Comparison of ENCODE assay signal across 13 cellular contexts in genomic region chr14:68921666-68922065, GRCh38. TPM values are rescaled to one million over a fixed set of nuclear protein-coding genes. Genes with fewer than 3 reads are reported as not detected.
DNase-seq lines count a peak whose midpoint lies in the region; ATAC-seq, FAIRE-seq and TF ChIP-seq lines count a peak whose summit lies in the region.
"Had no signal": no experiment of that assay in that cellular context is flagged by ENCODE, and none has a peak within 500 bp of the region (broad histone marks: within the 10 kb centered on the region; RNA-seq: fewer than 3 reads in every experiment).

No MANE protein-coding gene starts in this region.

- no peaks in the 10 kb centered on the region for H3K23me2 ChIP-seq in H9 (ENCODE audit: insufficient read length, low read depth, low read length, poor library complexity, severe bottlenecking)

- peak; percentile 32; the same call in 2 of the 3 replicates for TF ChIP-seq CTCF in H9 (conservative IDR thresholded peaks at IDR 0.05)
- TF ChIP-seq CTCF in astrocyte (IDR thresholded peaks at IDR 0.05; ENCODE audit: insufficient read depth, low read depth, low read length), result no peak
- TF ChIP-seq CTCF in right atrium auricular region (IDR thresholded peaks at IDR 0.05), result no peak

- H3K23ac ChIP-seq in H9 (ENCODE audit: insufficient read length, low read depth, low read length), result no peak overlapping the region

- no peak overlapping the region for H2AFZ ChIP-seq in H9 (ENCODE audit: low read length)
- H2AFZ ChIP-seq in astrocyte (ENCODE audit: low read depth, low read length), result no peak overlapping the region

- H3K14ac ChIP-seq in H9 (ENCODE audit: insufficient read depth, low read length), result no peak overlapping the region

- H2BK20ac ChIP-seq in H9 (ENCODE audit: low read depth, low read length, poor library complexity, severe bottlenecking), result no peak overlapping the region

- no peak overlapping the region for H3K18ac ChIP-seq in H9 (ENCODE audit: insufficient read length, low read depth, low read length)

- H3K36me3 Mint-ChIP-seq in H9 (ENCODE audit: insufficient read depth in 1 of 3, low read depth in 3 of 3) (peaks cover 57 to 81% (median 79%) of the 10 kb centered on the region in 3 experiments), astrocyte (ENCODE audit: low read depth, unreplicated experiment) (peaks cover 43% of the 10 kb centered on the region)

- no peak overlapping the region for H3K4me3 ChIP-seq in astrocyte (ENCODE audit: insufficient read depth, low read depth, low read length)
- no peak overlapping the region for H3K4me3 ChIP-seq in right atrium auricular region
- H3K4me3 ChIP-seq in rectal smooth muscle tissue (ENCODE audit: low read length), result no peak overlapping the region
- H3K4me3 ChIP-seq: dorsolateral prefrontal cortex had no signal

- H4K5ac ChIP-seq in H9 (ENCODE audit: insufficient read length, low read depth, low read length), result no peak overlapping the region

- H3K4me1 Mint-ChIP-seq in H9 (peaks cover 44 to 48% of the 10 kb centered on the region in 2 experiments), astrocyte (ENCODE audit: low read depth, unreplicated experiment) (peaks cover 88% of the 10 kb centered on the region)
- H3K4me1 Mint-ChIP-seq: stimulated activated naive B cell treated with anti-CD40 and anti-IgM and Interleukin-4, amounts not matched to agents 10 μg/mL and 1 μg/mL and 100 μg/mL, for 72 hours had no signal

- H3K79me2 ChIP-seq in H9 (ENCODE audit: insufficient read depth, low read length) (peaks cover 5% of the 10 kb centered on the region; the same call in 1 of the 2 replicates), astrocyte (ENCODE audit: insufficient read depth, low read length) (peaks cover 99% of the 10 kb centered on the region)

- no peak overlapping the region for H2AK5ac ChIP-seq in H9 (ENCODE audit: insufficient read length, low read length)

- no peak overlapping the region for H3K4ac ChIP-seq in H9 (ENCODE audit: low read depth, low read length)

- H3K4me1 ChIP-seq in H9 (ENCODE audit: insufficient read depth, low read length), result peaks cover 5% of the 10 kb centered on the region; the same call in 1 of the 2 replicates
- peaks cover 22% of the 10 kb centered on the region for H3K4me1 ChIP-seq in astrocyte (ENCODE audit: insufficient read depth, low read length)
- H3K4me1 ChIP-seq in right atrium auricular region, result peaks cover 0 to 34% of the 10 kb centered on the region in 2 donors
- peaks cover 55% of the 10 kb centered on the region for H3K4me1 ChIP-seq in rectal smooth muscle tissue (ENCODE audit: control insufficient read depth, insufficient read depth, low read length)
- H3K4me1 ChIP-seq: foreskin keratinocyte had no signal

- no peak overlapping the region for H2BK12ac ChIP-seq in H9 (ENCODE audit: insufficient read length, low read depth, low read length)

- H3K56ac ChIP-seq in H9 (ENCODE audit: insufficient read length, low read depth, low read length), result no peak overlapping the region

- H3K9me3 ChIP-seq in H9 (ENCODE audit: control insufficient read depth, low read depth, low read length) (no peaks in the 10 kb centered on the region), astrocyte (ENCODE audit: insufficient read depth, low read depth, low read length) (no peaks in the 10 kb centered on the region), right atrium auricular region (no peaks in the 10 kb centered on the region)

- H4K20me1 ChIP-seq in H9 (ENCODE audit: control insufficient read depth, insufficient read depth, insufficient read length), result no peaks in the 10 kb centered on the region
- peaks cover 97% of the 10 kb centered on the region for H4K20me1 ChIP-seq in astrocyte (ENCODE audit: insufficient read depth, low read length)

- H4K8ac ChIP-seq in H9 (replicated peaks; ENCODE audit: insufficient read length, low read depth, low read length), result no peak overlapping the region

- no peaks in the 10 kb centered on the region for H3K27me3 Mint-ChIP-seq in H9 (ENCODE audit: low read depth)
- H3K27me3 Mint-ChIP-seq in astrocyte (ENCODE audit: low read depth, unreplicated experiment), result no peaks in the 10 kb centered on the region

- FAIRE-seq in astrocyte (lab: Jason Lieb, UNC), result no peak

- no peak overlapping the region for H4K91ac ChIP-seq in H9 (ENCODE audit: insufficient read length, low read depth, low read length)

- H2BK15ac ChIP-seq in H9 (ENCODE audit: low read depth, low read length), result no peak overlapping the region

- H3K36me3 ChIP-seq in astrocyte (ENCODE audit: insufficient read depth, low read length) (peaks cover 89% of the 10 kb centered on the region), right atrium auricular region (peaks cover 69% of the 10 kb centered on the region), rectal smooth muscle tissue (ENCODE audit: control insufficient read depth, insufficient read depth, low read length) (peaks cover 16% of the 10 kb centered on the region)

- no peaks in the 10 kb centered on the region for H3K27me3 ChIP-seq in H9 (ENCODE audit: insufficient read depth, low read length)
- H3K27me3 ChIP-seq in astrocyte (ENCODE audit: insufficient read depth, low read length), result no peaks in the 10 kb centered on the region
- H3K27me3 ChIP-seq in right atrium auricular region, result no peaks in the 10 kb centered on the region
- no peaks in the 10 kb centered on the region for H3K27me3 ChIP-seq in rectal smooth muscle tissue (ENCODE audit: control insufficient read depth, insufficient read depth, low read length)
- H3K27me3 ChIP-seq: foreskin keratinocyte had no signal

- no peak overlapping the region for H3T11ph ChIP-seq in H9 (ENCODE audit: low read length)

- peaks cover 8% of the 10 kb centered on the region for H3K79me1 ChIP-seq in H9 (ENCODE audit: insufficient read depth, low read depth, low read length, poor library complexity, severe bottlenecking)

- H2BK5ac ChIP-seq in H9 (ENCODE audit: insufficient read length, low read length), result no peak overlapping the region

- no peak overlapping the region for H3K4me3 Mint-ChIP-seq in H9
- H3K4me3 Mint-ChIP-seq in astrocyte (ENCODE audit: unreplicated experiment), result peak overlapping the region; percentile 46
- H3K4me3 Mint-ChIP-seq: stimulated activated naive B cell treated with anti-CD40 and anti-IgM and Interleukin-4, amounts not matched to agents 10 μg/mL and 1 μg/mL and 100 μg/mL, for 72 hours had no signal

- DNase-seq in H9 (no peak), astrocyte (ENCODE audit: low read depth) (no peak), right atrium auricular region (ENCODE audit: low spot score) (no peak), NCI-H510A treated with DMSO at 0.1 percent for 48 hours (lab: John Stamatoyannopoulos, UW) (no peak)
- DNase-seq: activated CD8-positive, alpha-beta memory T cell treated with anti-CD3 and anti-CD28 coated beads, Interleukin-2, amount 50 U/mL, for 48 hours; dorsolateral prefrontal cortex; foreskin keratinocyte; NCI-H1092; stimulated activated naive B cell treated with anti-CD40 and anti-IgM and Interleukin-4, amounts not matched to agents 10 μg/mL and 1 μg/mL and 100 μg/mL, for 72 hours had no signal

- H3K27ac ChIP-seq in H9 (ENCODE audit: insufficient read length, low read depth, low read length), result no peak overlapping the region
- no peak overlapping the region for H3K27ac ChIP-seq in astrocyte (ENCODE audit: low read depth, low read length)
- peak overlapping the region; percentile 66 to 79 for H3K27ac ChIP-seq in right atrium auricular region
- peak overlapping the region; percentile 87 for H3K27ac ChIP-seq in rectal smooth muscle tissue (ENCODE audit: low read depth, low read length)
- H3K27ac ChIP-seq: foreskin keratinocyte, VCaP had no signal

- no peak overlapping the region for H2BK120ac ChIP-seq in H9 (ENCODE audit: low read depth, low read length, poor library complexity, severe bottlenecking)

- H3K4me2 ChIP-seq in H9 (ENCODE audit: insufficient read depth, insufficient read length, low read length) (no peak overlapping the region), astrocyte (ENCODE audit: low read length) (no peak overlapping the region)

- no peak for ATAC-seq in GM21515 (IDR thresholded peaks at IDR 0.05; ENCODE audit: unreplicated experiment)
- ATAC-seq in HG02763 (IDR thresholded peaks at IDR 0.05; ENCODE audit: unreplicated experiment), result no peak
- ATAC-seq: foreskin keratinocyte; stimulated activated naive B cell treated with anti-CD40 and anti-IgM and Interleukin-4, amounts not matched to agents 10 μg/mL and 1 μg/mL and 100 μg/mL, for 72 hours had no signal

- H3K9me3 Mint-ChIP-seq in H9, result 0 out of 5 replicates have a peak, but pooled peaks cover 0 to 3% of the 10 kb centered on the region in 2 experiments
- H3K9me3 Mint-ChIP-seq in astrocyte (ENCODE audit: unreplicated experiment), result no peaks in the 10 kb centered on the region

- H3K27ac Mint-ChIP-seq in H9 (no peak overlapping the region; a peak in 1 of 7 replicates), astrocyte (ENCODE audit: unreplicated experiment) (peak overlapping the region; percentile 58)
- H3K27ac Mint-ChIP-seq: stimulated activated naive B cell treated with anti-CD40 and anti-IgM and Interleukin-4, amounts not matched to agents 10 μg/mL and 1 μg/mL and 100 μg/mL, for 72 hours had no signal

- no peak overlapping the region for H3K9ac ChIP-seq in H9 (ENCODE audit: extremely low read depth, insufficient read length, low read length)
- H3K9ac ChIP-seq in astrocyte (ENCODE audit: low read length), result peak overlapping the region; percentile 5
- no peak overlapping the region for H3K9ac ChIP-seq in rectal smooth muscle tissue (ENCODE audit: low read length)

RNA-seq across cellular contexts. Expression of gene ACTN1, which starts 57.4 kb away (rescaled TPM):
- total RNA-seq in H9 (2021), result 218 and 219 TPM in 2 replicates
- total RNA-seq in astrocyte, result 1,163 and 1,186 TPM in 2 replicates
- 100 to 1,000 TPM; 170 to 316 TPM for total RNA-seq in right atrium auricular region

Comparison
In these comparisons a context has a peak if more than half of its experiments do, and no peak if none do; other contexts are left out.
1. H3K27ac ChIP-seq: peak in right atrium auricular region (2 of 2) and rectal smooth muscle tissue (single experiment); none in H9 (single experiment) and astrocyte (single experiment).